ENCODE assay signal across 18 cellular contexts in genomic region chr2:102078773-102079172, GRCh38.
DNase-seq lines count a peak whose midpoint lies in the region; ATAC-seq, FAIRE-seq and TF ChIP-seq lines count a peak whose summit lies in the region.
"Had no signal": no experiment of that assay in that cellular context is flagged by ENCODE, and none has a peak within 500 bp of the region (broad histone marks: within the 10 kb centered on the region; RNA-seq: fewer than 3 reads in every experiment).

No MANE protein-coding gene starts in this region.

- H4K5ac ChIP-seq in IMR-90 (ENCODE audit: low read depth, low read length), result no peak overlapping the region

- H3K79me2 ChIP-seq in HepG2 (ENCODE audit: insufficient read depth, low read length), result no peaks in the 10 kb centered on the region
- no peaks in the 10 kb centered on the region for H3K79me2 ChIP-seq in K562 (ENCODE audit: control insufficient read depth, insufficient read depth, low read length)

- no peaks in the 10 kb centered on the region for H3K27me3 ChIP-seq in HepG2 (ENCODE audit: control insufficient read depth in 1 of 2, insufficient read depth in 2 of 2, low read length in 2 of 2)
- no peaks in the 10 kb centered on the region for H3K27me3 ChIP-seq in right lobe of liver
- no peaks in the 10 kb centered on the region for H3K27me3 ChIP-seq in IMR-90 (ENCODE audit: control insufficient read depth, insufficient read depth, low read length)
- H3K27me3 ChIP-seq in K562 (ENCODE audit: control insufficient read depth in 2 of 2, insufficient read depth in 2 of 2, low read length in 2 of 2), result no peaks in the 10 kb centered on the region
- H3K27me3 ChIP-seq: BLaER1 had no signal

- H2AFZ ChIP-seq in HepG2 (ENCODE audit: low read length) (no peak overlapping the region), IMR-90 (replicated peaks; ENCODE audit: low read length, poor library complexity) (no peak overlapping the region), K562 (ENCODE audit: low read depth, low read length) (no peak overlapping the region)
- H2AFZ ChIP-seq: GM23338 had no signal

- CTCF ChIA-PET in HepG2 (lab: Yijun Ruan, JAX; ENCODE audit: low intra/inter-chr PET ratio, low total read pairs), result no interaction called here
- CTCF ChIA-PET in IMR-90 (lab: Yijun Ruan, JAX), result interaction anchor here (0.6 to 1.1 kb wide), 2 partner anchors 162 to 1241 kb away, joined by 3 to 4 read pairs; no protein-coding TSS in a partner anchor
- CTCF ChIA-PET in K562 (lab: Yijun Ruan, JAX; ENCODE audit: low intra/inter-chr PET ratio), result no interaction called here

- no peak for TF ChIP-seq RAD21 in HepG2 (CRISPR knock-in tag; IDR thresholded peaks at IDR 0.05)
- no peak for TF ChIP-seq RAD21 in IMR-90 (IDR thresholded peaks at IDR 0.05; ENCODE audit: low read length)
- no peak for TF ChIP-seq RAD21 in K562 (CRISPR knock-in tag; conservative IDR thresholded peaks at IDR 0.05 in 1 of 2, IDR thresholded peaks at IDR 0.05 in 1 of 2)

- POLR2A ChIA-PET in HepG2 (lab: Yijun Ruan, JAX) (no interaction called here), IMR-90 (lab: Charles Lee; ENCODE audit: unreplicated experiment) (no interaction called here), K562 (lab: Yijun Ruan, JAX) (no interaction called here)

- no peak overlapping the region for H3K4ac ChIP-seq in IMR-90 (ENCODE audit: low read depth, low read length)

- H3K56ac ChIP-seq in IMR-90 (ENCODE audit: extremely low read depth, insufficient read depth, low read length), result no peak overlapping the region

- no peak overlapping the region for H2BK5ac ChIP-seq in IMR-90 (ENCODE audit: low read depth, low read length, poor library complexity, severe bottlenecking)

- H3K27ac ChIP-seq in HepG2 (ENCODE audit: extremely low read length, insufficient read depth, low read length) (no peak overlapping the region), right lobe of liver (no peak overlapping the region), IMR-90 (ENCODE audit: insufficient read depth, low read length) (no peak overlapping the region), K562 (ENCODE audit: extremely low read depth, low read depth, low read length) (no peak overlapping the region)
- H3K27ac ChIP-seq: BLaER1, C4-2B had no signal

- no peak for TF ChIP-seq CTCF in HepG2 (CRISPR knock-in tag; IDR thresholded peaks at IDR 0.05)
- no peak for TF ChIP-seq CTCF in right lobe of liver (IDR thresholded peaks at IDR 0.05)
- no peak for TF ChIP-seq CTCF in IMR-90 (conservative IDR thresholded peaks at IDR 0.05; ENCODE audit: low read depth, low read length)
- TF ChIP-seq CTCF in K562 (IDR thresholded peaks at IDR 0.05 in 2 of 3, conservative IDR thresholded peaks at IDR 0.05 in 1 of 3; ENCODE audit: insufficient read depth in 2 of 3, low read depth in 1 of 3, low read length in 3 of 3), result no peak

- peaks cover 0 to 4% of the 10 kb centered on the region in 2 experiments; a peak in 2 of 4 replicates for H3K79me1 ChIP-seq in IMR-90 (ENCODE audit: low read depth in 1 of 2, low read length in 2 of 2)

- ATAC-seq in HepG2 (no peak), right lobe of liver (no peak), IMR-90 (ENCODE audit: low read depth) (no peak), K562 (no peak), HG03095 (IDR thresholded peaks at IDR 0.05; ENCODE audit: unreplicated experiment) (no peak)
- ATAC-seq: CD8-positive, alpha-beta T cell; GM23338; HCT116 had no signal

- no TSS peak for BruUV-seq in HepG2 (replicated peaks; lab: Mats Ljungman, UMichigan)
- BruUV-seq in IMR-90 (replicated peaks; lab: Mats Ljungman, UMichigan), result no TSS peak
- no TSS peak for BruUV-seq in K562 (replicated peaks; lab: Mats Ljungman, UMichigan)

- no peak for DNase-seq in HepG2 (ENCODE audit: low spot score)
- DNase-seq in right lobe of liver, result no peak
- DNase-seq in IMR-90, result no peak
- DNase-seq in K562 (ENCODE audit: extremely low read depth in 1 of 4, low spot score in 3 of 4), result no peak
- no peak for DNase-seq in stimulated activated CD4-positive, alpha-beta T cell treated with anti-CD3 and anti-CD28 coated beads, Interleukin-2, amount 100 ng/mL, for 24 hours
- no peak for DNase-seq in SKM-1 (lab: John Stamatoyannopoulos, UW; ENCODE audit: unreplicated experiment)
- DNase-seq: Caco-2; CD4-positive, CD25-positive, alpha-beta regulatory T cell; CD8-positive, alpha-beta T cell; DMS153; DND-41; H9 had no signal

- H3K36me3 ChIP-seq in HepG2 (replicated peaks in 1 of 2; ENCODE audit: control insufficient read depth in 1 of 2, insufficient read depth in 2 of 2, low read length in 2 of 2) (no peaks in the 10 kb centered on the region), right lobe of liver (no peaks in the 10 kb centered on the region), IMR-90 (ENCODE audit: control insufficient read depth, insufficient read depth, low read length) (no peaks in the 10 kb centered on the region), K562 (ENCODE audit: control insufficient read depth, insufficient read depth, low read length) (no peaks in the 10 kb centered on the region)
- H3K36me3 ChIP-seq: BLaER1 had no signal

- H3K9me1 ChIP-seq in IMR-90 (ENCODE audit: insufficient read depth, low read length) (peaks cover 10% of the 10 kb centered on the region; the same call in 1 of the 2 replicates), K562 (ENCODE audit: control insufficient read depth, insufficient read depth, low read length) (no peaks in the 10 kb centered on the region)

- TF ChIP-seq POLR2A in HepG2 (IDR thresholded peaks at IDR 0.05; ENCODE audit: insufficient read depth in 1 of 2, low read depth in 2 of 2, low read length in 2 of 2), result no peak
- no peak for TF ChIP-seq POLR2A in right lobe of liver (IDR thresholded peaks at IDR 0.05)
- no peak for TF ChIP-seq POLR2A in IMR-90 (IDR thresholded peaks at IDR 0.05; ENCODE audit: low read depth, low read length)
- TF ChIP-seq POLR2A in K562 (conservative IDR thresholded peaks at IDR 0.05), result no peak

- H4K20me1 ChIP-seq in HepG2 (ENCODE audit: insufficient read depth, low read length), result no peaks in the 10 kb centered on the region
- no peaks in the 10 kb centered on the region for H4K20me1 ChIP-seq in IMR-90 (ENCODE audit: insufficient read depth, low read length)
- no peaks in the 10 kb centered on the region for H4K20me1 ChIP-seq in K562 (replicated peaks; ENCODE audit: control insufficient read depth, insufficient read depth, low read length)
- H4K20me1 ChIP-seq: BLaER1 had no signal

- H3K9ac ChIP-seq in HepG2 (ENCODE audit: insufficient read depth, low read depth, low read length), result no peak overlapping the region
- no peak overlapping the region for H3K9ac ChIP-seq in IMR-90 (ENCODE audit: low read depth, low read length)
- no peak overlapping the region for H3K9ac ChIP-seq in K562 (ENCODE audit: insufficient read depth in 1 of 2, low read depth in 2 of 2, low read length in 2 of 2)
- H3K9ac ChIP-seq: BLaER1 had no signal

- in situ Hi-C loops in HepG2 (cut with HindIII; ENCODE audit: extremely low pct_ligation_motif_present, low pct_unique_long_range_greater_than_20kb), result no loop called here
- in situ Hi-C loops in IMR-90 (cut with MboI; ENCODE audit: low sequenced_read_pairs), result no loop called here
- in situ Hi-C loops in K562 (cut with MboI), result no loop called here

- no peak overlapping the region for H2AK9ac ChIP-seq in IMR-90 (replicated peaks; ENCODE audit: low read depth, low read length, poor library complexity)

- H3K4me1 ChIP-seq in HepG2 (ENCODE audit: insufficient read depth, low read length), result peaks cover 24% of the 10 kb centered on the region
- peaks cover 0 to 7% (median 0%) of the 10 kb centered on the region in 4 donors for H3K4me1 ChIP-seq in right lobe of liver
- peaks cover 4% of the 10 kb centered on the region for H3K4me1 ChIP-seq in IMR-90 (ENCODE audit: control insufficient read depth, insufficient read depth, low read length)
- peaks cover 16 to 29% of the 10 kb centered on the region in 2 experiments for H3K4me1 ChIP-seq in K562 (replicated peaks in 1 of 2; ENCODE audit: control insufficient read depth in 2 of 2, insufficient read depth in 2 of 2, low read length in 2 of 2)
- H3K4me1 ChIP-seq: Caco-2 had no signal

- H2BK20ac ChIP-seq in IMR-90 (ENCODE audit: low read depth, low read length), result no peak overlapping the region

- H3K4me2 ChIP-seq in HepG2 (ENCODE audit: low read depth, low read length) (no peak overlapping the region), IMR-90 (ENCODE audit: low read depth, low read length) (no peak overlapping the region), K562 (ENCODE audit: insufficient read depth, low read length) (no peak overlapping the region)
- H3K4me2 ChIP-seq: BLaER1, GM23338 had no signal

- no peak overlapping the region for H3K23ac ChIP-seq in IMR-90 (ENCODE audit: low read depth, low read length)

- no peak overlapping the region for H3K18ac ChIP-seq in IMR-90 (ENCODE audit: low read depth, low read length)

- H2BK120ac ChIP-seq in IMR-90 (ENCODE audit: low read depth, low read length), result no peak overlapping the region

- no peak overlapping the region for H2BK15ac ChIP-seq in IMR-90 (ENCODE audit: low read depth, low read length)

- no peak overlapping the region for H3K14ac ChIP-seq in IMR-90 (replicated peaks; ENCODE audit: low read depth, low read length)

- no peak overlapping the region for H4K8ac ChIP-seq in IMR-90 (ENCODE audit: low read depth in 2 of 2, low read length in 2 of 2)

- no peaks in the 10 kb centered on the region for H3K9me3 ChIP-seq in HepG2 (ENCODE audit: low read length)
- no peaks in the 10 kb centered on the region for H3K9me3 ChIP-seq in right lobe of liver
- H3K9me3 ChIP-seq in IMR-90 (ENCODE audit: control insufficient read depth, insufficient read depth, low read length), result no peaks in the 10 kb centered on the region
- H3K9me3 ChIP-seq in K562 (replicated peaks; ENCODE audit: control insufficient read depth, insufficient read depth, low read depth, low read length), result no peaks in the 10 kb centered on the region
- H3K9me3 ChIP-seq: BLaER1 had no signal

- FAIRE-seq in HepG2 (lab: Jason Lieb, UNC) (peak; percentile 58), K562 (lab: Jason Lieb, UNC) (no peak)
- FAIRE-seq: GM12892 had no signal

- no peak overlapping the region for H2AK5ac ChIP-seq in IMR-90 (ENCODE audit: low read depth, low read length)

- no peak overlapping the region for H3K4me3 ChIP-seq in HepG2 (replicated peaks in 1 of 3; ENCODE audit: insufficient read depth in 1 of 3, low read depth in 2 of 3, low read length in 3 of 3)
- no peak overlapping the region for H3K4me3 ChIP-seq in right lobe of liver
- H3K4me3 ChIP-seq in IMR-90 (ENCODE audit: insufficient read depth, low read depth, low read length), result no peak overlapping the region
- no peak overlapping the region for H3K4me3 ChIP-seq in K562
- H3K4me3 ChIP-seq: BLaER1, GM23338 had no signal

- dilution Hi-C loops in IMR-90 (cut with HindIII; ENCODE audit: low sequenced_read_pairs, unreplicated experiment), result no loop called here

- TF ChIP-seq EP300 in HepG2 (IDR thresholded peaks at IDR 0.05; ENCODE audit: low read depth in 2 of 2, low read length in 2 of 2) (no peak), HepG2 (CRISPR knock-in tag; IDR thresholded peaks at IDR 0.05; ENCODE audit: borderline replicate concordance) (no peak), K562 (IDR thresholded peaks at IDR 0.05; ENCODE audit: low read length) (no peak)

- intact Hi-C loops in HepG2 (cut with micrococcal nuclease; ENCODE audit: unreplicated experiment), result loop anchor here (2.0 kb wide), 1 partner anchor 56 kb away; no protein-coding TSS in a partner anchor
- intact Hi-C loops in right lobe of liver (cut with DNase I), result no loop called here
- intact Hi-C loops in IMR-90 (cut with micrococcal nuclease), result no loop called here
- intact Hi-C loops in K562 (cut with micrococcal nuclease), result no loop called here

- H4K91ac ChIP-seq in IMR-90 (ENCODE audit: insufficient read depth, low read depth, low read length), result no peak overlapping the region

Comparison
In these comparisons a context has a peak if more than half of its experiments do, and no peak if none do; other contexts are left out.
1. Of the 241 proteins assayed by ChIP-seq in both HepG2 and K562: peak only in HepG2: none; only in K562: none; in both: CEBPB; in neither: 239; mixed calls (peak in some experiments, not most) for 1.